In genomic region chr13:104382941-104383340, GRCh38 we compare ENCODE assay signal across 17 cellular contexts.
DNase-seq lines count a peak whose midpoint lies in the region; ATAC-seq and TF ChIP-seq lines count a peak whose summit lies in the region.
"Had no signal": no experiment of that assay in that cellular context is flagged by ENCODE, and none has a peak within 500 bp of the region (broad histone marks: within the 10 kb centered on the region; RNA-seq: fewer than 3 reads in every experiment).

No MANE protein-coding gene starts in this region.

- no peak overlapping the region for H3K27ac Mint-ChIP-seq in stimulated activated naive B cell treated with anti-CD40 and anti-IgM and Interleukin-4, amounts not matched to agents 10 μg/mL and 1 μg/mL and 100 μg/mL, for 72 hours

- H3K27me3 ChIP-seq in body of pancreas (no peaks in the 10 kb centered on the region), left lung (no peaks in the 10 kb centered on the region)
- H3K27me3 ChIP-seq: SJCRH30 had no signal

- no peak overlapping the region for H3K4me3 ChIP-seq in cardiac fibroblast (replicated peaks in 1 of 2; ENCODE audit: low read depth in 2 of 2, low read length in 2 of 2)
- H3K4me3 ChIP-seq in body of pancreas, result no peak overlapping the region
- no peak overlapping the region for H3K4me3 ChIP-seq in left lung
- H3K4me3 ChIP-seq: SJCRH30 had no signal

- no peaks in the 10 kb centered on the region for H3K36me3 Mint-ChIP-seq in stimulated activated naive B cell treated with anti-CD40 and anti-IgM and Interleukin-4, amounts not matched to agents 10 μg/mL and 1 μg/mL and 100 μg/mL, for 72 hours

- WGBS in body of pancreas, 2 donors, result 72 to 93% methylated on average over 1 of the region's 1 CpG

- no peaks in the 10 kb centered on the region for H3K4me1 Mint-ChIP-seq in stimulated activated naive B cell treated with anti-CD40 and anti-IgM and Interleukin-4, amounts not matched to agents 10 μg/mL and 1 μg/mL and 100 μg/mL, for 72 hours

- H3K27ac ChIP-seq in body of pancreas (no peak overlapping the region), left lung (no peak overlapping the region)
- H3K27ac ChIP-seq: C4-2B, SJCRH30 had no signal

- ATAC-seq in body of pancreas (no peak), left lung (no peak)
- no peak for ATAC-seq in stimulated activated naive B cell treated with anti-CD40 and anti-IgM and Interleukin-4, amounts not matched to agents 10 μg/mL and 1 μg/mL and 100 μg/mL, for 72 hours (replicated peaks)
- ATAC-seq: Panc1 had no signal

- H3K27me3 Mint-ChIP-seq in stimulated activated naive B cell treated with anti-CD40 and anti-IgM and Interleukin-4, amounts not matched to agents 10 μg/mL and 1 μg/mL and 100 μg/mL, for 72 hours, result no peaks in the 10 kb centered on the region

- intact Hi-C loops in body of pancreas (cut with DNase I), result no loop called here
- intact Hi-C loops in left lung (cut with DNase I), result no loop called here

- no peak for TF ChIP-seq POLR2A in body of pancreas (IDR thresholded peaks at IDR 0.05)

- peaks cover 1 to 2% of the 10 kb centered on the region in 2 donors for H3K9me3 Mint-ChIP-seq in stimulated activated naive B cell treated with anti-CD40 and anti-IgM and Interleukin-4, amounts not matched to agents 10 μg/mL and 1 μg/mL and 100 μg/mL, for 72 hours

- H3K9me3 ChIP-seq in body of pancreas (no peaks in the 10 kb centered on the region), left lung (peaks cover 0 to 4% of the 10 kb centered on the region in 2 donors)
- H3K9me3 ChIP-seq: SJCRH30 had no signal

- no peaks in the 10 kb centered on the region for H3K36me3 ChIP-seq in body of pancreas (replicated peaks in 1 of 2; ENCODE audit: insufficient read depth in 1 of 2, low read depth in 2 of 2)
- H3K36me3 ChIP-seq in left lung, result no peaks in the 10 kb centered on the region
- H3K36me3 ChIP-seq: SJCRH30 had no signal

- H3K4me1 ChIP-seq in body of pancreas (no peaks in the 10 kb centered on the region), left lung (no peaks in the 10 kb centered on the region)
- H3K4me1 ChIP-seq: SJCRH30 had no signal

- DNase-seq in amniotic epithelial cell (ENCODE audit: low read depth), result peak; percentile 82
- DNase-seq in cardiac fibroblast (ENCODE audit: low read depth in 2 of 2), result peak; percentile 7 to 12
- DNase-seq in glomerular visceral epithelial cell (ENCODE audit: extremely low spot score), result peak; percentile 3
- peak; percentile 90 for DNase-seq in renal cortical epithelial cell (ENCODE audit: low read depth)
- DNase-seq in body of pancreas, result no peak
- DNase-seq in stimulated activated naive B cell treated with anti-CD40 and anti-IgM and Interleukin-4, amounts not matched to agents 10 μg/mL and 1 μg/mL and 100 μg/mL, for 72 hours, result no peak
- DNase-seq in NCI-H1105 (lab: John Stamatoyannopoulos, UW), result no peak
- DNase-seq in left lung, result no peak
- DNase-seq: Kasumi-1, MM.1S, NCI-H1092 treated with DMSO at 0.1 percent for 48 hours, NCI-H2081, NCI-H2171 treated with DMSO at 0.1 percent for 48 hours, NCI-H446 treated with DMSO at 0.1 percent for 48 hours, SJCRH30 had no signal

- no peak overlapping the region for H3K4me3 Mint-ChIP-seq in stimulated activated naive B cell treated with anti-CD40 and anti-IgM and Interleukin-4, amounts not matched to agents 10 μg/mL and 1 μg/mL and 100 μg/mL, for 72 hours

- TF ChIP-seq CTCF in cardiac fibroblast (IDR thresholded peaks at IDR 0.05; ENCODE audit: low read depth, low read length), result no peak
- no peak for TF ChIP-seq CTCF in body of pancreas (IDR thresholded peaks at IDR 0.05)
- TF ChIP-seq CTCF in left lung (IDR thresholded peaks at IDR 0.05), result no peak

Comparison
In these comparisons a context has a peak if more than half of its experiments do, and no peak if none do; other contexts are left out.
1. DNase-seq: peak in amniotic epithelial cell (single experiment), cardiac fibroblast (2 of 2), glomerular visceral epithelial cell (single experiment) and renal cortical epithelial cell (single experiment); none in body of pancreas (0 of 4), stimulated activated naive B cell treated with anti-CD40 and anti-IgM and Interleukin-4, amounts not matched to agents 10 μg/mL and 1 μg/mL and 100 μg/mL, for 72 hours (single experiment), NCI-H1105 (single experiment) and left lung (0 of 2).